ENCODE assay signal across 1 cellular context in genomic region chr2:102025016-102025491, GRCh38.
TF ChIP-seq lines count a peak whose summit lies in the region.

No MANE protein-coding gene starts in this region.

TF ChIP-seq in HepG2, 621 proteins besides CTCF, POLR2A, EP300 and RAD21 (continued from another document):
- no peak for TF ChIP-seq KLF12 (CRISPR knock-in tag; IDR thresholded peaks at IDR 0.05; ENCODE audit: borderline replicate concordance)
- TF ChIP-seq SOX13 (IDR thresholded peaks at IDR 0.05) = no peak
- peak in 1 of 2 experiments; percentile 10; a peak in 1 of 4 replicates for TF ChIP-seq SOX13 (CRISPR knock-in tag; conservative IDR thresholded peaks at IDR 0.05 in 1 of 2, IDR thresholded peaks at IDR 0.05 in 1 of 2)
- TF ChIP-seq ATAD3A (CRISPR knock-in tag; IDR thresholded peaks at IDR 0.05) = no peak
- TF ChIP-seq ZNF558 (CRISPR knock-in tag; IDR thresholded peaks at IDR 0.05; ENCODE audit: borderline replicate concordance) = no peak
- no peak for TF ChIP-seq TBX2 (CRISPR knock-in tag; IDR thresholded peaks at IDR 0.05; ENCODE audit: borderline replicate concordance)
- TF ChIP-seq HNRNPUL1 (IDR thresholded peaks at IDR 0.05; ENCODE audit: low read depth, low read length) = peak; percentile 78
- TF ChIP-seq ONECUT2 (CRISPR knock-in tag; IDR thresholded peaks at IDR 0.05) = no peak
- TF ChIP-seq FOXK1 (CRISPR knock-in tag; IDR thresholded peaks at IDR 0.05; ENCODE audit: borderline replicate concordance, low read depth) = no peak
- no peak for TF ChIP-seq AGO1 (IDR thresholded peaks at IDR 0.05; ENCODE audit: low read depth, low read length, poor library complexity, severe bottlenecking)
- TF ChIP-seq ZNF543 (CRISPR knock-in tag; IDR thresholded peaks at IDR 0.05) = no peak
- TF ChIP-seq, protein P1, sequence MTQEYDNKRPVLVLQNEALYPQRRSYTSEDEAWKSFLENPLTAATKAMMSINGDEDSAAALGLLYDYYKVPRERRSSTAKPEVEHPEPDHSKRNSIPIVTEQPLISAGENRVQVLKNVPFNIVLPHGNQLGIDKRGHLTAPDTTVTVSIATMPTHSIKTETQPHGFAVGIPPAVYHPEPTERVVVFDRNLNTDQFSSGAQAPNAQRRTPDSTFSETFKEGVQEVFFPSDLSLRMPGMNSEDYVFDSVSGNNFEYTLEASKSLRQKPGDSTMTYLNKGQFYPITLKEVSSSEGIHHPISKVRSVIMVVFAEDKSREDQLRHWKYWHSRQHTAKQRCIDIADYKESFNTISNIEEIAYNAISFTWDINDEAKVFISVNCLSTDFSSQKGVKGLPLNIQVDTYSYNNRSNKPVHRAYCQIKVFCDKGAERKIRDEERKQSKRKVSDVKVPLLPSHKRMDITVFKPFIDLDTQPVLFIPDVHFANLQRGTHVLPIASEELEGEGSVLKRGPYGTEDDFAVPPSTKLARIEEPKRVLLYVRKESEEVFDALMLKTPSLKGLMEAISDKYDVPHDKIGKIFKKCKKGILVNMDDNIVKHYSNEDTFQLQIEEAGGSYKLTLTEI (CRISPR knock-in tag; conservative IDR thresholded peaks at IDR 0.05) = no peak
- TF ChIP-seq TP53 (CRISPR knock-in tag; conservative IDR thresholded peaks at IDR 0.05) = no peak
- no peak for TF ChIP-seq IRF1 (CRISPR knock-in tag; IDR thresholded peaks at IDR 0.05; ENCODE audit: low read depth)
- TF ChIP-seq PHF21A (CRISPR knock-in tag; IDR thresholded peaks at IDR 0.05) = 0 out of 2 replicates have a peak, but pooled peaks have one; percentile 34
- TF ChIP-seq, protein P2, sequence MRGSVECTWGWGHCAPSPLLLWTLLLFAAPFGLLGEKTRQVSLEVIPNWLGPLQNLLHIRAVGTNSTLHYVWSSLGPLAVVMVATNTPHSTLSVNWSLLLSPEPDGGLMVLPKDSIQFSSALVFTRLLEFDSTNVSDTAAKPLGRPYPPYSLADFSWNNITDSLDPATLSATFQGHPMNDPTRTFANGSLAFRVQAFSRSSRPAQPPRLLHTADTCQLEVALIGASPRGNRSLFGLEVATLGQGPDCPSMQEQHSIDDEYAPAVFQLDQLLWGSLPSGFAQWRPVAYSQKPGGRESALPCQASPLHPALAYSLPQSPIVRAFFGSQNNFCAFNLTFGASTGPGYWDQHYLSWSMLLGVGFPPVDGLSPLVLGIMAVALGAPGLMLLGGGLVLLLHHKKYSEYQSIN (CRISPR knock-in tag; IDR thresholded peaks at IDR 0.05; ENCODE audit: borderline replicate concordance) = no peak
- TF ChIP-seq, protein P3, sequence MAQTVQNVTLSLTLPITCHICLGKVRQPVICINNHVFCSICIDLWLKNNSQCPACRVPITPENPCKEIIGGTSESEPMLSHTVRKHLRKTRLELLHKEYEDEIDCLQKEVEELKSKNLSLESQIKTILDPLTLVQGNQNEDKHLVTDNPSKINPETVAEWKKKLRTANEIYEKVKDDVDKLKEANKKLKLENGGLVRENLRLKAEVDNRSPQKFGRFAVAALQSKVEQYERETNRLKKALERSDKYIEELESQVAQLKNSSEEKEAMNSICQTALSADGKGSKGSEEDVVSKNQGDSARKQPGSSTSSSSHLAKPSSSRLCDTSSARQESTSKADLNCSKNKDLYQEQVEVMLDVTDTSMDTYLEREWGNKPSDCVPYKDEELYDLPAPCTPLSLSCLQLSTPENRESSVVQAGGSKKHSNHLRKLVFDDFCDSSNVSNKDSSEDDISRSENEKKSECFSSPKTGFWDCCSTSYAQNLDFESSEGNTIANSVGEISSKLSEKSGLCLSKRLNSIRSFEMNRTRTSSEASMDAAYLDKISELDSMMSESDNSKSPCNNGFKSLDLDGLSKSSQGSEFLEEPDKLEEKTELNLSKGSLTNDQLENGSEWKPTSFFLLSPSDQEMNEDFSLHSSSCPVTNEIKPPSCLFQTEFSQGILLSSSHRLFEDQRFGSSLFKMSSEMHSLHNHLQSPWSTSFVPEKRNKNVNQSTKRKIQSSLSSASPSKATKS (CRISPR knock-in tag; IDR thresholded peaks at IDR 0.05) = no peak
- TF ChIP-seq ZNF703 (CRISPR knock-in tag; IDR thresholded peaks at IDR 0.05; ENCODE audit: borderline replicate concordance) = no peak
- TF ChIP-seq ARID2 (CRISPR knock-in tag; IDR thresholded peaks at IDR 0.05; ENCODE audit: borderline replicate concordance) = no peak
- no peak for TF ChIP-seq ZNF446 (CRISPR knock-in tag; IDR thresholded peaks at IDR 0.05)
- TF ChIP-seq HDAC1 (CRISPR knock-in tag; IDR thresholded peaks at IDR 0.05) = no peak
- TF ChIP-seq ZHX1 (CRISPR knock-in tag; IDR thresholded peaks at IDR 0.05; ENCODE audit: low read depth) = no peak
- no peak for TF ChIP-seq ATF7-NPFF (CRISPR knock-in tag; IDR thresholded peaks at IDR 0.05; ENCODE audit: low read depth)
- peak; percentile 41; the same call in 1 of the 2 replicates for TF ChIP-seq MED1 (CRISPR knock-in tag; IDR thresholded peaks at IDR 0.05)
- no peak for TF ChIP-seq ETV5 (CRISPR knock-in tag; IDR thresholded peaks at IDR 0.05; ENCODE audit: borderline replicate concordance)
- TF ChIP-seq, protein P4, sequence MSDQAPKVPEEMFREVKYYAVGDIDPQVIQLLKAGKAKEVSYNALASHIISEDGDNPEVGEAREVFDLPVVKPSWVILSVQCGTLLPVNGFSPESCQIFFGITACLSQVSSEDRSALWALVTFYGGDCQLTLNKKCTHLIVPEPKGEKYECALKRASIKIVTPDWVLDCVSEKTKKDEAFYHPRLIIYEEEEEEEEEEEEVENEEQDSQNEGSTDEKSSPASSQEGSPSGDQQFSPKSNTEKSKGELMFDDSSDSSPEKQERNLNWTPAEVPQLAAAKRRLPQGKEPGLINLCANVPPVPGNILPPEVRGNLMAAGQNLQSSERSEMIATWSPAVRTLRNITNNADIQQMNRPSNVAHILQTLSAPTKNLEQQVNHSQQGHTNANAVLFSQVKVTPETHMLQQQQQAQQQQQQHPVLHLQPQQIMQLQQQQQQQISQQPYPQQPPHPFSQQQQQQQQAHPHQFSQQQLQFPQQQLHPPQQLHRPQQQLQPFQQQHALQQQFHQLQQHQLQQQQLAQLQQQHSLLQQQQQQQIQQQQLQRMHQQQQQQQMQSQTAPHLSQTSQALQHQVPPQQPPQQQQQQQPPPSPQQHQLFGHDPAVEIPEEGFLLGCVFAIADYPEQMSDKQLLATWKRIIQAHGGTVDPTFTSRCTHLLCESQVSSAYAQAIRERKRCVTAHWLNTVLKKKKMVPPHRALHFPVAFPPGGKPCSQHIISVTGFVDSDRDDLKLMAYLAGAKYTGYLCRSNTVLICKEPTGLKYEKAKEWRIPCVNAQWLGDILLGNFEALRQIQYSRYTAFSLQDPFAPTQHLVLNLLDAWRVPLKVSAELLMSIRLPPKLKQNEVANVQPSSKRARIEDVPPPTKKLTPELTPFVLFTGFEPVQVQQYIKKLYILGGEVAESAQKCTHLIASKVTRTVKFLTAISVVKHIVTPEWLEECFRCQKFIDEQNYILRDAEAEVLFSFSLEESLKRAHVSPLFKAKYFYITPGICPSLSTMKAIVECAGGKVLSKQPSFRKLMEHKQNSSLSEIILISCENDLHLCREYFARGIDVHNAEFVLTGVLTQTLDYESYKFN (CRISPR knock-in tag; conservative IDR thresholded peaks at IDR 0.05) = no peak
- TF ChIP-seq SOX5 (CRISPR knock-in tag; IDR thresholded peaks at IDR 0.05; ENCODE audit: borderline replicate concordance) = peak; percentile 28; the same call in 1 of the 2 replicates
- TF ChIP-seq, protein P5, sequence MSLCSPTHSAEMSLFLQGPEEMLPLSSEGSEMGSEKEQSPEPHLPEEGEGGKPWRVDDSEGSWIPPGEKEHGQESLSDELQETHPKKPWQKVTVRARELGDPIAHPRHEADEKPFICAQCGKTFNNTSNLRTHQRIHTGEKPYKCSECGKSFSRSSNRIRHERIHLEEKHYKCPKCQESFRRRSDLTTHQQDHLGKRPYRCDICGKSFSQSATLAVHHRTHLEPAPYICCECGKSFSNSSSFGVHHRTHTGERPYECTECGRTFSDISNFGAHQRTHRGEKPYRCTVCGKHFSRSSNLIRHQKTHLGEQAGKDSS (CRISPR knock-in tag; IDR thresholded peaks at IDR 0.05; ENCODE audit: borderline replicate concordance, low read depth) = no peak
- no peak for TF ChIP-seq GATA4 (IDR thresholded peaks at IDR 0.05; ENCODE audit: borderline replicate concordance, low read depth)
TF ChIP-seq in HepG2: peak in this region for 17.
